Comparison of ENCODE assay signal across 11 cellular contexts in genomic region chr10:60031664-60032063, GRCh38.
A peak's percentile ranks its signal among the peaks of the same experiment; 100 is the strongest.
DNase-seq lines count a peak whose midpoint lies in the region; ATAC-seq and TF ChIP-seq lines count a peak whose summit lies in the region.
"Had no signal": no experiment of that assay in that cellular context is flagged by ENCODE, and none has a peak within 500 bp of the region (broad histone marks: within the 10 kb centered on the region; RNA-seq: fewer than 3 reads in every experiment).

No MANE protein-coding gene starts in this region.

- peak; percentile 43 for ATAC-seq in GM18519 (IDR thresholded peaks at IDR 0.05; ENCODE audit: low FRiP score, unreplicated experiment)
- ATAC-seq in HG02588 (IDR thresholded peaks at IDR 0.05; ENCODE audit: unreplicated experiment) = peak; percentile 51
- ATAC-seq in lung (ENCODE audit: insufficient read depth, low FRiP score) = peak; percentile 38
- ATAC-seq in natural killer cell treated with Interleukin-12 subunit alpha and Interleukin-12 subunit beta and Interleukin-15 and Interleukin-18, amount 100 ng/mL, for 72 hours = no peak

- peaks cover 0 to 4% of the 10 kb centered on the region in 2 donors for H3K4me1 Mint-ChIP-seq in natural killer cell treated with Interleukin-12 subunit alpha and Interleukin-12 subunit beta and Interleukin-15 and Interleukin-18, amount 100 ng/mL, for 72 hours (ENCODE audit: low read depth in 2 of 2)

- no peaks in the 10 kb centered on the region for H3K36me3 Mint-ChIP-seq in natural killer cell treated with Interleukin-12 subunit alpha and Interleukin-12 subunit beta and Interleukin-15 and Interleukin-18, amount 100 ng/mL, for 72 hours

- no peak overlapping the region for H3K27ac ChIP-seq in lung (ENCODE audit: low read depth in 1 of 2, low read length in 1 of 2)

- no peak overlapping the region for H3K27ac Mint-ChIP-seq in natural killer cell treated with Interleukin-12 subunit alpha and Interleukin-12 subunit beta and Interleukin-15 and Interleukin-18, amount 100 ng/mL, for 72 hours

- peak; percentile 79 for DNase-seq in NB4 (ENCODE audit: low read depth)
- DNase-seq in lung (ENCODE audit: low spot score) = no peak
- DNase-seq in natural killer cell treated with Interleukin-12 subunit alpha and Interleukin-12 subunit beta and Interleukin-15 and Interleukin-18, amount 100 ng/mL, for 72 hours (ENCODE audit: low spot score) = no peak
- DNase-seq in NCI-H1694 (lab: John Stamatoyannopoulos, UW) = no peak
- DNase-seq in NCI-H2029 (lab: John Stamatoyannopoulos, UW) = no peak
- DNase-seq in glomerular visceral epithelial cell (ENCODE audit: extremely low spot score) = no peak
- DNase-seq: heart right ventricle; NCI-H1930; stimulated activated CD4-positive, alpha-beta T cell treated with anti-CD3 and anti-CD28 coated beads, Interleukin-2, amount 100 ng/mL, for 48 hours had no signal

- H3K27me3 Mint-ChIP-seq in natural killer cell treated with Interleukin-12 subunit alpha and Interleukin-12 subunit beta and Interleukin-15 and Interleukin-18, amount 100 ng/mL, for 72 hours = no peaks in the 10 kb centered on the region

- H3K4me3 ChIP-seq in NB4 (ENCODE audit: low read depth, low read length) (no peak overlapping the region), lung (no peak overlapping the region)
- H3K4me3 ChIP-seq: heart right ventricle had no signal

- H3K27me3 ChIP-seq in lung (ENCODE audit: control insufficient read depth, insufficient read depth) = no peaks in the 10 kb centered on the region
- H3K27me3 ChIP-seq: heart right ventricle had no signal

- H3K9me3 ChIP-seq in lung (ENCODE audit: control insufficient read depth in 2 of 2, insufficient read depth in 1 of 2, low read length in 1 of 2) = no peaks in the 10 kb centered on the region
- H3K9me3 ChIP-seq: heart right ventricle had no signal

- no peak for TF ChIP-seq CTCF in NB4 (IDR thresholded peaks at IDR 0.05; ENCODE audit: low read depth, low read length)
- TF ChIP-seq CTCF in lung (IDR thresholded peaks at IDR 0.05; ENCODE audit: control extremely low read depth, extremely low read depth) = no peak

- no peak for TF ChIP-seq POLR2A in NB4 (IDR thresholded peaks at IDR 0.05; ENCODE audit: extremely low read depth, insufficient read length)

- H3K9me3 Mint-ChIP-seq in natural killer cell treated with Interleukin-12 subunit alpha and Interleukin-12 subunit beta and Interleukin-15 and Interleukin-18, amount 100 ng/mL, for 72 hours = no peaks in the 10 kb centered on the region

- H3K4me1 ChIP-seq in lung (ENCODE audit: control insufficient read depth in 2 of 2, insufficient read depth in 2 of 2, low read length in 2 of 2) = peaks cover 2% of the 10 kb centered on the region in 2 donors

- H3K4me3 Mint-ChIP-seq in natural killer cell treated with Interleukin-12 subunit alpha and Interleukin-12 subunit beta and Interleukin-15 and Interleukin-18, amount 100 ng/mL, for 72 hours = no peak overlapping the region

- H3K36me3 ChIP-seq in lung (ENCODE audit: control insufficient read depth in 2 of 2, insufficient read depth in 2 of 2, low read length in 2 of 2) = peaks cover 0 to 3% of the 10 kb centered on the region in 2 donors
- H3K36me3 ChIP-seq: heart right ventricle had no signal

Comparison
In these comparisons a context has a peak if more than half of its experiments do, and no peak if none do; other contexts are left out.
1. ATAC-seq: peak in GM18519 (single experiment), HG02588 (single experiment) and lung (single experiment); none in natural killer cell treated with Interleukin-12 subunit alpha and Interleukin-12 subunit beta and Interleukin-15 and Interleukin-18, amount 100 ng/mL, for 72 hours (0 of 2).